7 cellular contexts compared by ENCODE assay signal in genomic region chr1:44409019-44409602, GRCh38. TPM values are rescaled to one million over a fixed set of nuclear protein-coding genes. Genes with fewer than 3 reads are reported as not detected.
DNase-seq lines count a peak whose midpoint lies in the region; ATAC-seq and TF ChIP-seq lines count a peak whose summit lies in the region.

No MANE protein-coding gene starts in this region.

- no peak for ATAC-seq in GM19351 (IDR thresholded peaks at IDR 0.05; ENCODE audit: unreplicated experiment)

- H3K27ac Mint-ChIP-seq in CD8-positive, alpha-beta memory T cell = peak overlapping the region in 2 of 8 donors; percentile 29 to 72
- H3K27ac Mint-ChIP-seq in IgD-negative memory B cell (peak overlapping the region in 2 of 3 donors; percentile 61 to 88), nephron progenitor cell (peak overlapping the region; percentile 62)

- H3K4me1 ChIP-seq in CD8-positive, alpha-beta memory T cell (ENCODE audit: insufficient read depth, low read length) = peaks cover 32% of the 10 kb centered on the region
- H3K4me1 ChIP-seq in ectodermal cell (ENCODE audit: control insufficient read depth, insufficient read depth, low read length) = peaks cover 5% of the 10 kb centered on the region
- no peaks in the 10 kb centered on the region; the same call in 1 of the 2 replicates for H3K4me1 ChIP-seq in PC-9 (replicated peaks; ENCODE audit: insufficient read depth)

- H4K20me1 ChIP-seq in PC-9 (ENCODE audit: insufficient read depth) = no peaks in the 10 kb centered on the region

- no peak overlapping the region for H3K4me2 ChIP-seq in PC-9

- no peaks in the 10 kb centered on the region for H3K9me3 ChIP-seq in CD8-positive, alpha-beta memory T cell (ENCODE audit: low read length)
- no peaks in the 10 kb centered on the region for H3K9me3 ChIP-seq in ectodermal cell (ENCODE audit: control insufficient read depth, low read length)
- no peaks in the 10 kb centered on the region for H3K9me3 ChIP-seq in PC-9 (ENCODE audit: insufficient read depth, low read depth)

- no peaks in the 10 kb centered on the region for H3K36me3 Mint-ChIP-seq in CD8-positive, alpha-beta memory T cell
- H3K36me3 Mint-ChIP-seq in IgD-negative memory B cell (peaks cover 3% of the 10 kb centered on the region), nephron progenitor cell (ENCODE audit: low read depth) (no peaks in the 10 kb centered on the region)

- POLR2A ChIA-PET in CD8-positive, alpha-beta memory T cell (lab: Charles Lee) = no interaction called here
- POLR2A ChIA-PET in PC-9 (lab: Charles Lee; ENCODE audit: unreplicated experiment) = interaction anchor here (0.7 kb wide), 1 partner anchor 63 kb away, joined by 14 read pairs; no protein-coding TSS in a partner anchor

- peaks cover 0 to 11% (median 3%) of the 10 kb centered on the region in 5 donors for H3K9me3 Mint-ChIP-seq in CD8-positive, alpha-beta memory T cell
- H3K9me3 Mint-ChIP-seq in IgD-negative memory B cell = peaks cover 0 to 3% (median 0%) of the 10 kb centered on the region in 3 donors
- no peaks in the 10 kb centered on the region for H3K9me3 Mint-ChIP-seq in nephron progenitor cell

- no peaks in the 10 kb centered on the region for H3K79me2 ChIP-seq in PC-9 (ENCODE audit: low read depth)

- peaks cover 35 to 44% (median 37%) of the 10 kb centered on the region in 3 donors for H3K4me1 Mint-ChIP-seq in CD8-positive, alpha-beta memory T cell
- H3K4me1 Mint-ChIP-seq in IgD-negative memory B cell = peaks cover 13 to 29% (median 22%) of the 10 kb centered on the region in 3 donors
- H3K4me1 Mint-ChIP-seq in nephron progenitor cell = peaks cover 10% of the 10 kb centered on the region

- no peak overlapping the region for H2AFZ ChIP-seq in PC-9

- peaks cover 4% of the 10 kb centered on the region; the same call in 1 of the 2 replicates for H3F3A ChIP-seq in PC-9 (ENCODE audit: insufficient read depth, low read depth)

- H3K27ac ChIP-seq in CD8-positive, alpha-beta memory T cell (ENCODE audit: low read depth, low read length) = no peak overlapping the region
- H3K27ac ChIP-seq in ectodermal cell (ENCODE audit: insufficient read depth, low read depth, low read length, poor library complexity, severe bottlenecking) = no peak overlapping the region
- no peak overlapping the region for H3K27ac ChIP-seq in PC-9

- H3K9me2 ChIP-seq in PC-9 (ENCODE audit: insufficient read depth) = no peaks in the 10 kb centered on the region

- no peak for DNase-seq in CD8-positive, alpha-beta memory T cell
- DNase-seq in nephron progenitor cell (no peak), PC-9 (no peak), 8988T (no peak)

- peaks cover 30 to 42% of the 10 kb centered on the region in 2 donors for H3K27me3 Mint-ChIP-seq in CD8-positive, alpha-beta memory T cell
- H3K27me3 Mint-ChIP-seq in IgD-negative memory B cell (peaks cover 15% of the 10 kb centered on the region), nephron progenitor cell (ENCODE audit: low read depth, poor library complexity) (peaks cover 18% of the 10 kb centered on the region)

- H3K4me3 Mint-ChIP-seq in CD8-positive, alpha-beta memory T cell = peak overlapping the region; percentile 63 to 80 (median 68)
- peak overlapping the region; percentile 57 to 86 (median 84) for H3K4me3 Mint-ChIP-seq in IgD-negative memory B cell
- H3K4me3 Mint-ChIP-seq in nephron progenitor cell = no peak overlapping the region

- no peak overlapping the region for H3K4me3 ChIP-seq in CD8-positive, alpha-beta memory T cell (ENCODE audit: low read length)
- H3K4me3 ChIP-seq in ectodermal cell (ENCODE audit: insufficient read depth, low read depth, low read length) (peak overlapping the region; percentile 0), PC-9 (no peak overlapping the region)

- H3K36me3 ChIP-seq in CD8-positive, alpha-beta memory T cell (ENCODE audit: insufficient read depth, low read length) = no peaks in the 10 kb centered on the region
- H3K36me3 ChIP-seq in ectodermal cell (ENCODE audit: control insufficient read depth, insufficient read depth, low read length) = no peaks in the 10 kb centered on the region
- H3K36me3 ChIP-seq in PC-9 (ENCODE audit: low read depth) = no peaks in the 10 kb centered on the region

- CTCF ChIA-PET in CD8-positive, alpha-beta memory T cell (lab: Charles Lee) = no interaction called here
- CTCF ChIA-PET in PC-9 (lab: Charles Lee) = interaction anchor here (0.6 kb wide), 1 partner anchor 57 kb away, joined by 3 read pairs; no protein-coding TSS in a partner anchor

- TF ChIP-seq CTCF in nephron progenitor cell (IDR thresholded peaks at IDR 0.05) = no peak
- TF ChIP-seq CTCF in PC-9 (conservative IDR thresholded peaks at IDR 0.05) = no peak

- no TSS peak for BruUV-seq in PC-9 (replicated peaks; lab: Mats Ljungman, UMichigan)

- WGBS in ectodermal cell, 2 experiments = 5 to 10% methylated on average over 19 to 20 of the region's 20 CpGs

- intact Hi-C loops in PC-9 (cut with micrococcal nuclease; ENCODE audit: unreplicated experiment) = loop anchor here (10.0 kb wide), 1 partner anchor 186 kb away; no protein-coding TSS in a partner anchor

- H3K27me3 ChIP-seq in CD8-positive, alpha-beta memory T cell (ENCODE audit: insufficient read depth, low read length, poor library complexity, severe bottlenecking) = peaks cover 70% of the 10 kb centered on the region
- H3K27me3 ChIP-seq in ectodermal cell (ENCODE audit: control insufficient read depth, insufficient read depth, low read length, poor library complexity, severe bottlenecking) (peaks cover 89% of the 10 kb centered on the region), PC-9 (ENCODE audit: insufficient read depth, low read depth) (no peaks in the 10 kb centered on the region)

RNA-seq across cellular contexts. Expression of gene RNF220, which starts 4.1 kb away (rescaled TPM):
- 100 to 1,000 TPM; 115 TPM for total RNA-seq in CD8-positive, alpha-beta memory T cell
- polyA plus RNA-seq in CD8-positive, alpha-beta memory T cell = 104 TPM
- 101 TPM for polyA plus RNA-seq in IgD-negative memory B cell
- 112 TPM for polyA plus RNA-seq in ectodermal cell (2013, experiment 1 of 4)
- polyA plus RNA-seq in ectodermal cell (2013, experiment 2 of 4) = 93.8 TPM
- 83.3 TPM for polyA plus RNA-seq in ectodermal cell (2013, experiment 3 of 4)
- 88.2 TPM for polyA plus RNA-seq in ectodermal cell (2013, experiment 4 of 4)
- 82.9 and 86.3 TPM in 2 replicates for total RNA-seq in PC-9 (2021)

RNA-seq across cellular contexts. Expression of gene ERI3, which starts 54.1 kb away (rescaled TPM):
- total RNA-seq in CD8-positive, alpha-beta memory T cell = 10 to 100 TPM; 53.8 to 59.9 TPM
- polyA plus RNA-seq in CD8-positive, alpha-beta memory T cell = 36.1 TPM
- 41.6 TPM for polyA plus RNA-seq in IgD-negative memory B cell
- polyA plus RNA-seq in ectodermal cell (2013, experiment 1 of 4) = 67.3 TPM
- 69.4 TPM for polyA plus RNA-seq in ectodermal cell (2013, experiment 2 of 4)
- polyA plus RNA-seq in ectodermal cell (2013, experiment 3 of 4) = 62.8 TPM
- polyA plus RNA-seq in ectodermal cell (2013, experiment 4 of 4) = 70.2 TPM
- 120 and 133 TPM in 2 replicates for total RNA-seq in PC-9 (2021)
